Comparison of ENCODE assay signal across 8 cellular contexts in the genomic region with DNA sequence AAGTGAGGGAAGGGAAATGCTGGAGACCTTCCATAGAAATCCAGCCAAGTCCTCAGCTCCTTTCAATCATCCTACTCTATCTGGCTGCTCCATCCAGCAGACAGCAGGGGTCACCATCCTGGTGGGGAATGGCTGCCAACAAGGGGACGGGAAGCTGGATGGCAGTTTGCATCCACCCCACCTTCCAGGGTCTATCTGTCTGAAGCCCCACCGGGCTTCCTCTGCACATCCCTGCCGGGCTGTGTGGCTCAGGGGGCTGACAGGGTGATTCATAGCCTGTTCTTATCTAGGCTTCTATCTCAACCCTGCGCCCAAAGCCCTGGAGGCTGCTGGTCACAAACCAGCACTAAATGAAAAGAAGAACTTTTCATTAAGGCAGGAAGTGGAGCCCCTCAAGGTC. TPM values are rescaled to one million over a fixed set of nuclear protein-coding genes. Genes with fewer than 3 reads are reported as not detected.
A peak's percentile ranks its signal among the peaks of the same experiment; 100 is the strongest.
DNase-seq lines count a peak whose midpoint lies in the region; ATAC-seq and TF ChIP-seq lines count a peak whose summit lies in the region.

No MANE protein-coding gene starts in this region.

- DNase-seq in ACHN (peak; percentile 41), HFF-Myc (ENCODE audit: extremely low read depth, low read depth) (no peak), activated gamma-delta T cell (lab: John Stamatoyannopoulos, UW) (peak; percentile 12), hepatocyte (ENCODE audit: low spot score) (peak; percentile 37), NCI-H2107 (lab: John Stamatoyannopoulos, UW) (no peak)

- peaks cover 26% of the 10 kb centered on the region for H3K79me2 ChIP-seq in hepatocyte

- peak overlapping the region; percentile 94 for H2AFZ ChIP-seq in hepatocyte

- peak overlapping the region; percentile 89 for H3K4me2 ChIP-seq in hepatocyte

- H3K36me3 ChIP-seq in hepatocyte (replicated peaks; ENCODE audit: insufficient read depth, low read depth), result no peaks in the 10 kb centered on the region

- no peaks in the 10 kb centered on the region for H4K20me1 ChIP-seq in hepatocyte (ENCODE audit: insufficient read depth, poor library complexity, severe bottlenecking)

- in situ Hi-C loops in ACHN (cut with HindIII; ENCODE audit: low pct_ligation_motif_present, low pct_unique_long_range_greater_than_20kb, low sequenced_read_pairs), result no loop called here

- WGBS in hepatocyte (ENCODE audit: low lambda C conversion rate, missing lambda C conversion rate), result 11% methylated on average over 4 of the region's 4 CpGs

- no peaks in the 10 kb centered on the region for H3K27me3 ChIP-seq in hepatocyte

- no peak overlapping the region for H3K27ac ChIP-seq in hepatocyte
- H3K27ac ChIP-seq in skin epidermis, result peak overlapping the region in 3 of 21 experiments; percentile 10 to 22 (median 12)

- H3K4me3 ChIP-seq in HFF-Myc (replicated peaks; ENCODE audit: low read depth, low read length) (peak overlapping the region; percentile 47; the same call in 1 of the 2 replicates), hepatocyte (no peak overlapping the region), skin epidermis (peak overlapping the region; percentile 43 to 62 (median 54))

- H3K9me3 ChIP-seq in hepatocyte (ENCODE audit: low read depth), result no peaks in the 10 kb centered on the region

- no peaks in the 10 kb centered on the region for H3K9me2 ChIP-seq in hepatocyte (replicated peaks; ENCODE audit: insufficient read depth)

- H3K4me1 ChIP-seq in hepatocyte (ENCODE audit: insufficient read depth), result no peaks in the 10 kb centered on the region

- ATAC-seq in GM18858 (IDR thresholded peaks at IDR 0.05; ENCODE audit: unreplicated experiment) (no peak), HG02884 (IDR thresholded peaks at IDR 0.05; ENCODE audit: unreplicated experiment) (no peak)

- TF ChIP-seq CTCF in HFF-Myc (IDR thresholded peaks at IDR 0.05; ENCODE audit: low read depth, low read length, missing control alignments) (peak; percentile 30), hepatocyte (IDR thresholded peaks at IDR 0.05; ENCODE audit: poor library complexity) (peak; percentile 32)

RNA-seq across cellular contexts. Expression of gene SYTL2, which starts 1.1 kb away (rescaled TPM):
- total RNA-seq in hepatocyte, result 66.6 and 73.6 TPM in 2 replicates
- polyA plus RNA-seq in hepatocyte, result 8.2 and 8.9 TPM in 2 replicates

RNA-seq across cellular contexts. Expression of gene CCDC83, which starts 45.3 kb away (rescaled TPM):
- total RNA-seq in hepatocyte, result not detected in 2 replicates
- polyA plus RNA-seq in hepatocyte, result not detected in 2 replicates

Comparison
In these comparisons a context has a peak if more than half of its experiments do, and no peak if none do; other contexts are left out.
1. DNase-seq: peak in ACHN (single experiment), activated gamma-delta T cell (single experiment) and hepatocyte (single experiment); none in HFF-Myc (single experiment) and NCI-H2107 (single experiment).